8 cellular contexts compared by ENCODE assay signal in genomic region chr6:157380458-157380778, GRCh38. TPM values are rescaled to one million over a fixed set of nuclear protein-coding genes. Genes with fewer than 3 reads are reported as not detected.
DNase-seq lines count a peak whose midpoint lies in the region; ATAC-seq and TF ChIP-seq lines count a peak whose summit lies in the region.

No MANE protein-coding gene starts in this region.

- H3K4me1 ChIP-seq in right cardiac atrium (ENCODE audit: control insufficient read depth, insufficient read depth, low read length) = no peaks in the 10 kb centered on the region

- intact Hi-C loops in right cardiac atrium (cut with DNase I) = loop anchor here (5.0 to 10.0 kb wide), 7 partner anchors 48 to 284 kb away; partner anchors contain the start of gene TMEM242 (in 2 of the 4)

- H3K4me3 ChIP-seq in WI38 (ENCODE audit: low read depth, low read length) (peak overlapping the region; percentile 92), right cardiac atrium (ENCODE audit: low read length) (peak overlapping the region; percentile 90), skin epidermis (peak overlapping the region; percentile 80 to 100 (median 93))

- under 1% methylated on average over 28 of the region's 28 CpGs for WGBS in right cardiac atrium

- peak; percentile 60 for DNase-seq in DMS53 (lab: John Stamatoyannopoulos, UW)
- DNase-seq in DMS53 treated with DMSO at 0.1 percent for 48 hours (lab: John Stamatoyannopoulos, UW; ENCODE audit: unreplicated experiment) = no peak
- no peak for DNase-seq in right cardiac atrium
- no peak for DNase-seq in NOMO-1 treated with DMSO at 0.1 percent for 48 hours (lab: John Stamatoyannopoulos, UW; ENCODE audit: unreplicated experiment)
- no peak for DNase-seq in stimulated activated CD4-positive, alpha-beta T cell treated with anti-CD3 and anti-CD28 coated beads, Interleukin-4, amount 100 ng/mL, for 4 hours

- ATAC-seq in HG03025 (IDR thresholded peaks at IDR 0.05; ENCODE audit: low FRiP score, unreplicated experiment) = peak; percentile 1
- peak in 1 of 2 donors; percentile 33 for ATAC-seq in right cardiac atrium

- TF ChIP-seq CTCF in WI38 (IDR thresholded peaks at IDR 0.05; ENCODE audit: low read depth, low read length) = no peak

- H3K27me3 ChIP-seq in right cardiac atrium (ENCODE audit: control insufficient read depth, insufficient read depth) = no peaks in the 10 kb centered on the region

- no peaks in the 10 kb centered on the region for H3K9me3 ChIP-seq in right cardiac atrium (ENCODE audit: control insufficient read depth, low read length)

- peak overlapping the region; percentile 91 for H3K27ac ChIP-seq in right cardiac atrium (ENCODE audit: low read length)
- H3K27ac ChIP-seq in skin epidermis = peak overlapping the region; percentile 75 to 99 (median 94)

RNA-seq across cellular contexts. Expression of gene ZDHHC14, which starts 0.6 kb away (rescaled TPM):
- total RNA-seq in right cardiac atrium = 10 to 100 TPM; 10.6 to 22.1 (median 18.2) TPM
- polyA plus RNA-seq in right cardiac atrium = 20.2 TPM

RNA-seq across cellular contexts. Expression of gene TMEM242, which starts 57.1 kb away (rescaled TPM):
- 10 to 100 TPM; 11.5 to 14.8 (median 13.8) TPM for total RNA-seq in right cardiac atrium
- polyA plus RNA-seq in right cardiac atrium = 12.3 TPM
